In the genomic region with DNA sequence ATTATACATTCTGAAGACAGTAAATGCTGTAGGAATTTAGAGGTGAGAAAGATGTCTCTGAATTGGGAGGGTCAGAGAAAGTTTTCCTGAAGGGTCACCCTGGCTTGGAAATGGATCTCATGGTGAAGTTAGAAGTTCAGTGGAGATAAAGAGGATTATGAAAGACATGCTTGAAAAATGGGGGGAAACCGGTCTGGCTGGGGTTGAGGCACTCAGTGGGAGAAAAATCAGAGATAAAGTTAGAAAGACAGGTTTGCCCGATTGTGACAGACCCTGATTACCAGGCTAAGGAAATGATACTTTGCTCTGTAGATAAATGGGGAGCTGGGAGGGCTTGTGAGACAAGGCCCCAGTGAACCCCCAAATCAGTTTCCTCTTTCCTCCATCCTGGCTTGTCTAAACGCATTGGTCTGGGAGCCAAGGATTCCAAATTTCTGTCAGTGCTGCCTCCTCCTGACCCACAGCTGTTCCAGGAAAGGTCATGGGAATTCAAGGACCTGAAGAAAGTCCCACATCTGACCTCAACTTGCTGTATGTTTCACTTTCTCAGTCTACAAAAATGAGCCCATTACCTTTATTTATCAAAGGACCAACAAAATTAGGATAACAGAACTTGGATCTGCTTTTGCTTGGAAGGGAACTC, we compare ENCODE assay signal across 8 cellular contexts. TPM values are rescaled to one million over a fixed set of nuclear protein-coding genes. Genes with fewer than 3 reads are reported as not detected.
DNase-seq lines count a peak whose midpoint lies in the region; ATAC-seq and TF ChIP-seq lines count a peak whose summit lies in the region.
"Had no signal": no experiment of that assay in that cellular context is flagged by ENCODE, and none has a peak within 500 bp of the region (broad histone marks: within the 10 kb centered on the region; RNA-seq: fewer than 3 reads in every experiment).

No MANE protein-coding gene starts in this region.

- WGBS in sigmoid colon, 2 donors: 35 to 59% methylated on average over 3 of the region's 3 CpGs

- no peak for TF ChIP-seq POLR2A in sigmoid colon (IDR thresholded peaks at IDR 0.05)

- H3K36me3 ChIP-seq in ascending aorta (no peaks in the 10 kb centered on the region), iPS-20b (ENCODE audit: insufficient read depth, low read depth, low read length) (no peaks in the 10 kb centered on the region), sigmoid colon (no peaks in the 10 kb centered on the region)

- intact Hi-C loops in ascending aorta (cut with DNase I): loop anchor here (1.0 kb wide), 1 partner anchor 12 kb away; no protein-coding TSS in a partner anchor
- intact Hi-C loops in sigmoid colon (cut with DNase I): loop anchor here (2.0 kb wide), 1 partner anchor 14 kb away; a partner anchor contains a TSS
- intact Hi-C loops in posterior cingulate gyrus (cut with DNase I): loop anchor here (1.0 to 5.0 kb wide), 2 partner anchors 66 kb away; no protein-coding TSS in a partner anchor

- ATAC-seq in GM21447 (IDR thresholded peaks at IDR 0.05; ENCODE audit: unreplicated experiment): no peak

- H3K4me3 ChIP-seq in ascending aorta (peak overlapping the region in 1 of 2 donors; percentile 12), iPS-20b (ENCODE audit: low read length) (no peak overlapping the region; the same call in 1 of the 2 replicates), sigmoid colon (peak overlapping the region in 1 of 4 donors; percentile 13)

- TF ChIP-seq EP300 in sigmoid colon (IDR thresholded peaks at IDR 0.05): no peak

- H3K27me3 ChIP-seq in ascending aorta (no peaks in the 10 kb centered on the region), iPS-20b (ENCODE audit: insufficient read depth, low read length) (no peaks in the 10 kb centered on the region), sigmoid colon (no peaks in the 10 kb centered on the region)

- DNase-seq in ascending aorta (ENCODE audit: low spot score in 2 of 2) (no peak), sigmoid colon (no peak), posterior cingulate gyrus (no peak), NCI-H2227 treated with DMSO at 0.1 percent for 48 hours (lab: John Stamatoyannopoulos, UW) (no peak)
- DNase-seq: NCI-H1930 had no signal

- peak overlapping the region; percentile 67 to 80 for H3K27ac ChIP-seq in ascending aorta
- no peak overlapping the region for H3K27ac ChIP-seq in iPS-20b (ENCODE audit: low read length)
- peak overlapping the region; percentile 74 to 86 (median 80) for H3K27ac ChIP-seq in sigmoid colon

- H3K9me3 ChIP-seq in ascending aorta: no peaks in the 10 kb centered on the region
- no peaks in the 10 kb centered on the region for H3K9me3 ChIP-seq in iPS-20b (ENCODE audit: insufficient read depth, low read depth, low read length)
- no peaks in the 10 kb centered on the region for H3K9me3 ChIP-seq in sigmoid colon

- TF ChIP-seq CTCF in ascending aorta (IDR thresholded peaks at IDR 0.05) (no peak), sigmoid colon (IDR thresholded peaks at IDR 0.05) (no peak)

- H3K4me1 ChIP-seq in ascending aorta: peaks cover 5 to 16% of the 10 kb centered on the region in 2 donors
- H3K4me1 ChIP-seq in iPS-20b (ENCODE audit: insufficient read depth, low read length): peaks cover 15% of the 10 kb centered on the region; the same call in 1 of the 2 replicates
- peaks cover 0 to 33% (median 22%) of the 10 kb centered on the region in 4 donors for H3K4me1 ChIP-seq in sigmoid colon

- H3K9ac ChIP-seq in iPS-20b (ENCODE audit: low read depth, low read length): peak overlapping the region; percentile 23; the same call in 1 of the 2 replicates

RNA-seq across cellular contexts. Expression of a gene that starts 3.6 kb away (rescaled TPM):
- not detected for total RNA-seq in ascending aorta
- total RNA-seq in sigmoid colon: not detected
- under 1 TPM in 1 of 3 donors, not detected in 2; 0.10 TPM for polyA plus RNA-seq in sigmoid colon
- polyA plus RNA-seq: BJ had no signal

RNA-seq across cellular contexts. Expression of a gene that starts 3.9 kb away (rescaled TPM):
- total RNA-seq in ascending aorta (not detected), sigmoid colon (not detected)
- polyA plus RNA-seq in sigmoid colon: not detected
- polyA plus RNA-seq: BJ had no signal

RNA-seq across cellular contexts. Expression of a gene that starts 8.5 kb away (rescaled TPM):
- not detected for total RNA-seq in ascending aorta
- not detected for total RNA-seq in sigmoid colon
- under 1 TPM in 1 of 3 donors, not detected in 2; 0.36 TPM for polyA plus RNA-seq in sigmoid colon
- polyA plus RNA-seq: BJ had no signal

RNA-seq across cellular contexts. Expression of a gene that starts 13.7 kb away (rescaled TPM):
- total RNA-seq in ascending aorta (216 TPM), sigmoid colon (100 to 1,000 TPM; 184 to 276 (median 235) TPM)
- 100 to 1,000 TPM; 114 to 199 (median 141) TPM for polyA plus RNA-seq in sigmoid colon

RNA-seq across cellular contexts. Expression of a gene that starts 19.1 kb away (rescaled TPM):
- not detected for total RNA-seq in ascending aorta
- total RNA-seq in sigmoid colon: not detected
- not detected for polyA plus RNA-seq in sigmoid colon
- polyA plus RNA-seq: BJ had no signal
